34 cellular contexts compared by ENCODE assay signal in the genomic region with DNA sequence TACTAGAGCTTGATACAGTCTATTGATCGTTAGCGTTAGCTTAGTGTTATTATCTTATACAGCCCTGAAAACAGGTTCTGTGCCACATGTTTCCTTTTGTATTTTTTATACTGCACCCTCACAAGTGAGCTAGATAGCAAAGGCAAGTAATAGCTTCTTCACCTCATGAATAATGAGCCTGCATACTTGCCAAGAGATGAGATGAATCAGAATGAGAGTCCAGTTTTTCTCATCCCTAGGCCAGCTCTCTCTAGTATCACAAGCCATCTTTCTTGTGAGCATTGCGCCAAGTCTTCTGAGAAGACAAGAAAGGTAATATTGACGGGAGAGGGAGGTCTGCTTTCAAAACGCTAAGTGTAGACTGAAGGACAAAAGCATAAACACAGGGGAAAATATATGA.
DNase-seq lines count a peak whose midpoint lies in the region; ATAC-seq and TF ChIP-seq lines count a peak whose summit lies in the region.
"Had no signal": no experiment of that assay in that cellular context is flagged by ENCODE, and none has a peak within 500 bp of the region (broad histone marks: within the 10 kb centered on the region; RNA-seq: fewer than 3 reads in every experiment).

No MANE protein-coding gene starts in this region.

- CTCF ChIA-PET in RWPE1 (lab: Yijun Ruan, JAX), result interaction anchor here (0.6 kb wide), 1 partner anchor 916 kb away, joined by 3 read pairs; no protein-coding TSS in a partner anchor

- H3K27ac Mint-ChIP-seq in stimulated activated naive CD8-positive, alpha-beta T cell treated with anti-CD3 and anti-CD28 coated beads, Interleukin-15, amount 100 ng/mL, for 72 hours, result no peak overlapping the region
- H3K27ac Mint-ChIP-seq: activated B cell treated with CpG ODN at 0.5 μM for 24 hours; activated naive CD8-positive, alpha-beta T cell treated with anti-CD3 and anti-CD28 coated beads for 36 hours; CD14-positive monocyte; dendritic cell treated with granulocyte-macrophage colony-stimulating factor and Interleukin-4, amounts not matched to agents 40 ng/mL and 50 ng/mL, for 4 days; endodermal cell; H9; natural killer cell treated with Interleukin-12 subunit alpha and Interleukin-12 subunit beta and Interleukin-15 and Interleukin-18, amount 100 ng/mL, for 72 hours; stimulated activated memory B cell treated with anti-CD40 and anti-IgM and Interleukin-4, amounts not matched to agents 10 μg/mL and 1 μg/mL and 100 μg/mL, for 72 hours; T-helper 1 cell treated with Interleukin-12 subunit alpha and Interleukin-12 subunit beta and Interleukin-4 antibody, amounts not matched to agents 30 μg/mL and 1 μg/mL, for 36 hours had no signal

- no peak overlapping the region for H3K27ac ChIP-seq in RWPE1
- H3K27ac ChIP-seq: esophagus muscularis mucosa, PC-9 had no signal

- no peaks in the 10 kb centered on the region for H3K27me3 Mint-ChIP-seq in stimulated activated naive CD8-positive, alpha-beta T cell treated with anti-CD3 and anti-CD28 coated beads, Interleukin-15, amount 100 ng/mL, for 72 hours
- H3K27me3 Mint-ChIP-seq: activated naive CD8-positive, alpha-beta T cell treated with anti-CD3 and anti-CD28 coated beads for 36 hours; dendritic cell treated with granulocyte-macrophage colony-stimulating factor and Interleukin-4, amounts not matched to agents 40 ng/mL and 50 ng/mL, for 4 days had no signal

- DNase-seq in NCI-H748 (lab: John Stamatoyannopoulos, UW; ENCODE audit: unreplicated experiment), result peak; percentile 42
- DNase-seq in NCI-H748 treated with DMSO at 0.1 percent for 48 hours (lab: John Stamatoyannopoulos, UW), result no peak
- peak; percentile 5 for DNase-seq in NCI-H446 treated with DMSO at 0.1 percent for 48 hours (lab: John Stamatoyannopoulos, UW)
- DNase-seq in fibroblast of mammary gland (ENCODE audit: low read depth), result peak; percentile 53
- no peak for DNase-seq in posterior cingulate gyrus
- no peak for DNase-seq in RWPE1 (ENCODE audit: low spot score)
- DNase-seq in stimulated activated naive CD8-positive, alpha-beta T cell treated with anti-CD3 and anti-CD28 coated beads, Interleukin-15, amount 100 ng/mL, for 72 hours, result no peak
- DNase-seq: 8988T; activated B cell treated with CpG ODN at 0.5 μM for 24 hours; activated gamma-delta T cell; activated naive CD8-positive, alpha-beta T cell treated with anti-CD3 and anti-CD28 coated beads for 36 hours; activated T-cell treated with anti-CD3 and anti-CD28 coated beads, Interleukin-2, amount 50 U/mL, for 4 hours; Caco-2; central memory CD4-positive, alpha-beta T cell; DMS53; endodermal cell; H9; hypothalamus; left colon; NCI-H1694; NCI-H2171; NK-92 treated with Interleukin-12 subunit alpha and Interleukin-12 subunit beta, amount 100 ng/mL, for 24 hours; PC-9; substantia nigra; trophoblast cell had no signal

- no peak overlapping the region for H3K4me3 ChIP-seq in fibroblast of mammary gland (ENCODE audit: control insufficient read depth, low read depth, low read length)
- H3K4me3 ChIP-seq: esophagus muscularis mucosa, PC-9 had no signal

- no peak for TF ChIP-seq CTCF in fibroblast of mammary gland (conservative IDR thresholded peaks at IDR 0.05; ENCODE audit: control insufficient read depth, insufficient read depth, low read depth, low read length)
- TF ChIP-seq CTCF in RWPE1 (conservative IDR thresholded peaks at IDR 0.05; ENCODE audit: low read depth), result no peak

- H3K9me3 Mint-ChIP-seq in stimulated activated naive CD8-positive, alpha-beta T cell treated with anti-CD3 and anti-CD28 coated beads, Interleukin-15, amount 100 ng/mL, for 72 hours, result no peaks in the 10 kb centered on the region
- H3K9me3 Mint-ChIP-seq: activated B cell treated with CpG ODN at 0.5 μM for 24 hours; activated naive CD8-positive, alpha-beta T cell treated with anti-CD3 and anti-CD28 coated beads for 36 hours; activated T-cell treated with anti-CD3 and anti-CD28 coated beads, Interleukin-2, amount 50 U/mL, for 4 hours; CD14-positive monocyte; dendritic cell treated with granulocyte-macrophage colony-stimulating factor and Interleukin-4, amounts not matched to agents 40 ng/mL and 50 ng/mL, for 4 days; endodermal cell; H9; natural killer cell treated with Interleukin-12 subunit alpha and Interleukin-12 subunit beta and Interleukin-15 and Interleukin-18, amount 100 ng/mL, for 72 hours; stimulated activated memory B cell treated with anti-CD40 and anti-IgM and Interleukin-4, amounts not matched to agents 10 μg/mL and 1 μg/mL and 100 μg/mL, for 72 hours; T-helper 1 cell treated with Interleukin-12 subunit alpha and Interleukin-12 subunit beta and Interleukin-4 antibody, amounts not matched to agents 30 μg/mL and 1 μg/mL, for 36 hours had no signal

- no peak for ATAC-seq in GM18861 (IDR thresholded peaks at IDR 0.05; ENCODE audit: unreplicated experiment)
- ATAC-seq in stimulated activated naive CD8-positive, alpha-beta T cell treated with anti-CD3 and anti-CD28 coated beads, Interleukin-15, amount 100 ng/mL, for 72 hours, result no peak
- ATAC-seq: activated T-cell treated with anti-CD3 and anti-CD28 coated beads, Interleukin-2, amount 50 U/mL, for 4 hours; left colon; natural killer cell treated with Interleukin-12 subunit alpha and Interleukin-12 subunit beta and Interleukin-15 and Interleukin-18, amount 100 ng/mL, for 72 hours; Right ventricle myocardium inferior; SK-N-SH treated with all-trans-retinoic acid at 6 μM for 48 hours; stimulated activated memory B cell treated with anti-CD40 and anti-IgM and Interleukin-4, amounts not matched to agents 10 μg/mL and 1 μg/mL and 100 μg/mL, for 72 hours had no signal

- no peak overlapping the region for H3K4me3 Mint-ChIP-seq in stimulated activated naive CD8-positive, alpha-beta T cell treated with anti-CD3 and anti-CD28 coated beads, Interleukin-15, amount 100 ng/mL, for 72 hours
- H3K4me3 Mint-ChIP-seq: activated B cell treated with CpG ODN at 0.5 μM for 24 hours; activated naive CD8-positive, alpha-beta T cell treated with anti-CD3 and anti-CD28 coated beads for 36 hours; activated T-cell treated with anti-CD3 and anti-CD28 coated beads, Interleukin-2, amount 50 U/mL, for 4 hours; CD14-positive monocyte; dendritic cell treated with granulocyte-macrophage colony-stimulating factor and Interleukin-4, amounts not matched to agents 40 ng/mL and 50 ng/mL, for 4 days; endodermal cell; H9; natural killer cell treated with Interleukin-12 subunit alpha and Interleukin-12 subunit beta and Interleukin-15 and Interleukin-18, amount 100 ng/mL, for 72 hours; stimulated activated memory B cell treated with anti-CD40 and anti-IgM and Interleukin-4, amounts not matched to agents 10 μg/mL and 1 μg/mL and 100 μg/mL, for 72 hours; T-helper 1 cell treated with Interleukin-12 subunit alpha and Interleukin-12 subunit beta and Interleukin-4 antibody, amounts not matched to agents 30 μg/mL and 1 μg/mL, for 36 hours had no signal

- intact Hi-C loops in posterior cingulate gyrus (cut with DNase I), result no loop called here

- H3K4me1 Mint-ChIP-seq in stimulated activated naive CD8-positive, alpha-beta T cell treated with anti-CD3 and anti-CD28 coated beads, Interleukin-15, amount 100 ng/mL, for 72 hours, result no peaks in the 10 kb centered on the region
- H3K4me1 Mint-ChIP-seq: activated B cell treated with CpG ODN at 0.5 μM for 24 hours; activated naive CD8-positive, alpha-beta T cell treated with anti-CD3 and anti-CD28 coated beads for 36 hours; endodermal cell; stimulated activated memory B cell treated with anti-CD40 and anti-IgM and Interleukin-4, amounts not matched to agents 10 μg/mL and 1 μg/mL and 100 μg/mL, for 72 hours had no signal

- POLR2A ChIA-PET in RWPE1 (lab: Yijun Ruan, JAX; ENCODE audit: low non-redundant PET), result no interaction called here

Comparison
In these comparisons a context has a peak if more than half of its experiments do, and no peak if none do; other contexts are left out.
1. DNase-seq: peak in NCI-H748 (single experiment), NCI-H446 treated with DMSO at 0.1 percent for 48 hours (single experiment) and fibroblast of mammary gland (single experiment); none in NCI-H748 treated with DMSO at 0.1 percent for 48 hours (single experiment), posterior cingulate gyrus (0 of 10), RWPE1 (single experiment) and stimulated activated naive CD8-positive, alpha-beta T cell treated with anti-CD3 and anti-CD28 coated beads, Interleukin-15, amount 100 ng/mL, for 72 hours (0 of 2).